In the genomic region with DNA sequence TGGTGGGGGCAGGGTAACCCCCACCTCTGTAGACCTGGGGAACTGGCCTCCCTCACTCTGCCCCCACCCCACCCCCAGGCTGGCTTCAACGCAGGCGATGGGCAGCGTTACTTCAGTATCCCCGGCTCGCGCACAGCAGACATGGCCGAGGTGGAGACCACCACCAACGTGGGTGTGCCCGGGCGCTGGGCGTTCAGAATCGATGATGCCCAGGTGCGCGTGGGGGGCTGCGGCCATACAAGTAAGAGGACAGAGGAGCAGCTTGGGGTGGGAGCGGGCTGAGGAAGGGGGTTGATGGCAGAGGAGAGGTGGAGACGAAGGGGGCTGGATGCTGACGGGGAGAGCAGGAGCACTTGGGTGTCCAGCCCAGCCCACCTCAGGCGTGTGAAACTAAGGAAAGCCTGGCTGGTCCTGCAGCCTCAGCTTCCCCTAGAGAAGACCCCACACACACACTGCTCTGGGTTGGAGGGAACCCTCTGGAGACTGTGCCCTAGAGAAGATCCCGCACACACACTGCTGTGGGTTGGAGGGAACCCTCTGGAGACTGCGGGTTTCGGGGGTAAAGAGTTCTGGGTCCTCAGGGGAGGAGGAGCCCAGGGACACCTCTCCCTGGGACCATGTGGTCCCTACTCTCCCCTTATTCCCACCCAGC, we compare ENCODE assay signal across 16 cellular contexts. TPM values are rescaled to one million over a fixed set of nuclear protein-coding genes. Genes with fewer than 3 reads are reported as not detected.
DNase-seq lines count a peak whose midpoint lies in the region; ATAC-seq and TF ChIP-seq lines count a peak whose summit lies in the region.
"Had no signal": no experiment of that assay in that cellular context is flagged by ENCODE, and none has a peak within 500 bp of the region (broad histone marks: within the 10 kb centered on the region; RNA-seq: fewer than 3 reads in every experiment).

No MANE protein-coding gene starts in this region.

- peaks cover 11% of the 10 kb centered on the region for H3K4me1 Mint-ChIP-seq in activated CD4-positive, alpha-beta T cell treated with anti-CD3 and anti-CD28 coated beads, Interleukin-2, amount 10 ng/mL, durations not matched to agents 24 days and 14 days
- H3K4me1 Mint-ChIP-seq in activated CD4-positive, alpha-beta T cell treated with anti-CD3 and anti-CD28 coated beads for 36 hours: peaks cover 7% of the 10 kb centered on the region

- no peak for ATAC-seq in activated CD4-positive, alpha-beta T cell treated with anti-CD3 and anti-CD28 coated beads for 36 hours
- no peak for ATAC-seq in RWPE2 (ENCODE audit: low read depth)
- ATAC-seq in HG03521 (IDR thresholded peaks at IDR 0.05; ENCODE audit: unreplicated experiment): no peak

- H3K27me3 Mint-ChIP-seq in activated CD4-positive, alpha-beta T cell treated with anti-CD3 and anti-CD28 coated beads, Interleukin-2, amount 10 ng/mL, durations not matched to agents 24 days and 14 days: peaks cover 1% of the 10 kb centered on the region
- H3K27me3 Mint-ChIP-seq in activated CD4-positive, alpha-beta T cell treated with anti-CD3 and anti-CD28 coated beads for 36 hours: no peaks in the 10 kb centered on the region

- peaks cover 18% of the 10 kb centered on the region for H3K27me3 ChIP-seq in RWPE2 (ENCODE audit: insufficient read depth, poor library complexity, severe bottlenecking)
- H3K27me3 ChIP-seq in sigmoid colon: peaks cover 0 to 28% (median 20%) of the 10 kb centered on the region in 3 donors
- H3K27me3 ChIP-seq: ascending aorta had no signal

- TF ChIP-seq POLR2A in sigmoid colon (IDR thresholded peaks at IDR 0.05): no peak

- H3K9me3 Mint-ChIP-seq in activated CD4-positive, alpha-beta T cell treated with anti-CD3 and anti-CD28 coated beads, Interleukin-2, amount 10 ng/mL, durations not matched to agents 24 days and 14 days: no peaks in the 10 kb centered on the region
- H3K9me3 Mint-ChIP-seq in activated CD4-positive, alpha-beta T cell treated with anti-CD3 and anti-CD28 coated beads for 36 hours (ENCODE audit: low read depth): no peaks in the 10 kb centered on the region

- no peaks in the 10 kb centered on the region for H3K9me3 ChIP-seq in RWPE2 (ENCODE audit: severe bottlenecking)
- H3K9me3 ChIP-seq in sigmoid colon: no peaks in the 10 kb centered on the region
- H3K9me3 ChIP-seq: ascending aorta, prostate gland had no signal

- no peak for TF ChIP-seq EP300 in sigmoid colon (IDR thresholded peaks at IDR 0.05)

- H3K27ac Mint-ChIP-seq in activated CD4-positive, alpha-beta T cell treated with anti-CD3 and anti-CD28 coated beads, Interleukin-2, amount 10 ng/mL, durations not matched to agents 24 days and 14 days: no peak overlapping the region
- no peak overlapping the region for H3K27ac Mint-ChIP-seq in activated CD4-positive, alpha-beta T cell treated with anti-CD3 and anti-CD28 coated beads for 36 hours

- H3K36me3 Mint-ChIP-seq in activated CD4-positive, alpha-beta T cell treated with anti-CD3 and anti-CD28 coated beads, Interleukin-2, amount 10 ng/mL, durations not matched to agents 24 days and 14 days (ENCODE audit: low read depth): no peaks in the 10 kb centered on the region
- no peaks in the 10 kb centered on the region for H3K36me3 Mint-ChIP-seq in activated CD4-positive, alpha-beta T cell treated with anti-CD3 and anti-CD28 coated beads for 36 hours (ENCODE audit: low read depth)

- CTCF ChIA-PET in activated CD4-positive, alpha-beta T cell treated with anti-CD3 and anti-CD28 coated beads for 36 hours (lab: Charles Lee): no interaction called here

- WGBS in sigmoid colon, 2 donors: 90 to 93% methylated on average over 22 of the region's 22 CpGs

- no peaks in the 10 kb centered on the region for H3K4me1 ChIP-seq in RWPE2 (ENCODE audit: insufficient read depth, poor library complexity, severe bottlenecking)
- H3K4me1 ChIP-seq in sigmoid colon: peaks cover 0 to 17% (median 14%) of the 10 kb centered on the region in 4 donors
- H3K4me1 ChIP-seq: prostate gland had no signal

- H3K4me3 Mint-ChIP-seq in activated CD4-positive, alpha-beta T cell treated with anti-CD3 and anti-CD28 coated beads, Interleukin-2, amount 10 ng/mL, durations not matched to agents 24 days and 14 days: peak overlapping the region; percentile 19
- H3K4me3 Mint-ChIP-seq in activated CD4-positive, alpha-beta T cell treated with anti-CD3 and anti-CD28 coated beads for 36 hours: no peak overlapping the region

- H3K36me3 ChIP-seq in RWPE2 (ENCODE audit: low read depth) (no peaks in the 10 kb centered on the region), sigmoid colon (peaks cover 0 to 4% (median 0%) of the 10 kb centered on the region in 4 donors)
- H3K36me3 ChIP-seq: prostate gland had no signal

- intact Hi-C loops in activated CD4-positive, alpha-beta T cell treated with anti-CD3 and anti-CD28 coated beads, Interleukin-2, amount 10 ng/mL, durations not matched to agents 24 days and 14 days (cut with micrococcal nuclease): no loop called here
- intact Hi-C loops in activated CD4-positive, alpha-beta T cell treated with anti-CD3 and anti-CD28 coated beads for 36 hours (cut with DNase I, micrococcal nuclease): no loop called here
- intact Hi-C loops in sigmoid colon (cut with DNase I): no loop called here

- peak; percentile 54 for DNase-seq in activated CD4-positive, alpha-beta T cell treated with anti-CD3 and anti-CD28 coated beads, Interleukin-2, amount 10 ng/mL, durations not matched to agents 24 days and 14 days
- DNase-seq in activated CD4-positive, alpha-beta T cell treated with anti-CD3 and anti-CD28 coated beads for 36 hours: no peak
- DNase-seq in RWPE2 (ENCODE audit: low spot score): peak; percentile 59
- DNase-seq in iPS-NIHi7 (ENCODE audit: extremely low spot score): peak; percentile 5
- peak; percentile 62 for DNase-seq in sigmoid colon
- no peak for DNase-seq in inferior parietal cortex (ENCODE audit: extremely low spot score)
- DNase-seq in DMS53 (lab: John Stamatoyannopoulos, UW): no peak
- DNase-seq: activated CD4-positive, alpha-beta T cell treated with anti-CD3 and anti-CD28 coated beads for 48 hours; AML-193; cerebellar nuclear complex; midbrain; NCI-H524 treated with DMSO at 0.1 percent for 48 hours had no signal

- H3K4me3 ChIP-seq in RWPE2 (ENCODE audit: severe bottlenecking) (no peak overlapping the region), sigmoid colon (no peak overlapping the region)
- H3K4me3 ChIP-seq: prostate gland had no signal

- H3K27ac ChIP-seq in RWPE2 (ENCODE audit: poor library complexity, severe bottlenecking) (no peak overlapping the region), sigmoid colon (no peak overlapping the region)
- H3K27ac ChIP-seq: 22Rv1, ascending aorta, prostate gland had no signal

- no peak for TF ChIP-seq CTCF in RWPE2 (IDR thresholded peaks at IDR 0.05; ENCODE audit: poor library complexity, severe bottlenecking)
- TF ChIP-seq CTCF in sigmoid colon (IDR thresholded peaks at IDR 0.05): no peak

- POLR2A ChIA-PET in activated CD4-positive, alpha-beta T cell treated with anti-CD3 and anti-CD28 coated beads for 36 hours (lab: Charles Lee): no interaction called here

RNA-seq across cellular contexts. Expression of gene SNED1, which starts 36.2 kb away (rescaled TPM):
- 1.3 and 1.9 TPM in 2 replicates for total RNA-seq in activated CD4-positive, alpha-beta T cell treated with anti-CD3 and anti-CD28 coated beads, Interleukin-2, amount 10 ng/mL, durations not matched to agents 24 days and 14 days
- total RNA-seq in activated CD4-positive, alpha-beta T cell treated with anti-CD3 and anti-CD28 coated beads for 36 hours: under 1 TPM; 0.69 to 0.78 TPM
- total RNA-seq in sigmoid colon: 10 to 100 TPM in 3 of 4 donors, 1 to 10 TPM in 1; 8.3 to 37.1 (median 17.0) TPM
- polyA plus RNA-seq in sigmoid colon: 1 to 10 TPM in 2 of 3 donors, under 1 TPM in 1; 0.69 to 6.3 (median 3.0) TPM

Comparison
In these comparisons a context has a peak if more than half of its experiments do, and no peak if none do; other contexts are left out.
1. DNase-seq: peak in activated CD4-positive, alpha-beta T cell treated with anti-CD3 and anti-CD28 coated beads, Interleukin-2, amount 10 ng/mL, durations not matched to agents 24 days and 14 days (single experiment), RWPE2 (single experiment), iPS-NIHi7 (single experiment) and sigmoid colon (single experiment); none in activated CD4-positive, alpha-beta T cell treated with anti-CD3 and anti-CD28 coated beads for 36 hours (single experiment), inferior parietal cortex (single experiment) and DMS53 (single experiment).